15 cellular contexts compared by ENCODE assay signal in the genomic region with DNA sequence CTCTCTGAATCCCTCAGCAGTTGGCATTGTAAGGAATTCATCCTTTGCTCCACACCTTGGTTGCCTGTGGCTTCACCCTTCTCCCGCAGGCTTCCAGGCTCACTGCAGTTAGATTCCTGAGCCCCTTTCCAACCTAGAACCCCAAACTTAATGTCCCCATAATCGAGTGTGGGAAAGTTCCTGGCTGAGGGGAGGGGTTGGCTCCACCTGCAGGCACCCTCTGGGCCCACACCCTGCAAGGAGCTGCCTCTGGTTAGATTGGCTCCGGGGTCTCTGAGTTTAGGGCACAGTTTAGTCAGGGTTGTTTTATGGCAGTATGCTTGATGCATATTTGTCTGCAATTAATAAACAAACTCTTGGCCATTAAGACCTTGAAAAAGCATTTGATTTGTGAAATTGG.
A peak's percentile ranks its signal among the peaks of the same experiment; 100 is the strongest.
DNase-seq lines count a peak whose midpoint lies in the region; ATAC-seq, FAIRE-seq and TF ChIP-seq lines count a peak whose summit lies in the region.
"Had no signal": no experiment of that assay in that cellular context is flagged by ENCODE, and none has a peak within 500 bp of the region (broad histone marks: within the 10 kb centered on the region; RNA-seq: fewer than 3 reads in every experiment).

No MANE protein-coding gene starts in this region.

- no peak overlapping the region for H4K5ac ChIP-seq in H9 (ENCODE audit: insufficient read length, low read depth, low read length)

- no peak overlapping the region for H2AFZ ChIP-seq in H9 (ENCODE audit: low read length)
- H2AFZ ChIP-seq in astrocyte (ENCODE audit: low read depth, low read length): no peak overlapping the region

- H3K4me2 ChIP-seq in H9 (ENCODE audit: insufficient read depth, insufficient read length, low read length) (no peak overlapping the region), astrocyte (ENCODE audit: low read length) (no peak overlapping the region)

- ATAC-seq in aorta (ENCODE audit: low FRiP score): no peak
- ATAC-seq: activated naive CD4-positive, alpha-beta T cell treated with anti-CD3 and anti-CD28 coated beads, Interleukin-2, amount 50 U/mL, for 72 hours; natural killer cell; stimulated activated effector memory CD8-positive, alpha-beta T cell treated with anti-CD3 and anti-CD28 coated beads, Interleukin-12 subunit alpha, Interleukin-12 subunit beta, amount 100 ng/mL, for 72 hours had no signal

- TF ChIP-seq CTCF in C4-2B (conservative IDR thresholded peaks at IDR 0.05): peak; percentile 29
- TF ChIP-seq CTCF in H9 (conservative IDR thresholded peaks at IDR 0.05): peak; percentile 63
- peak; percentile 14 for TF ChIP-seq CTCF in astrocyte (IDR thresholded peaks at IDR 0.05; ENCODE audit: insufficient read depth, low read depth, low read length)
- peak; percentile 46 for TF ChIP-seq CTCF in kidney epithelial cell (IDR thresholded peaks at IDR 0.05; ENCODE audit: insufficient read depth, low read length, poor library complexity, severe bottlenecking)
- peak in 2 of 56 donors; percentile 15 for TF ChIP-seq CTCF in dorsolateral prefrontal cortex (IDR thresholded peaks at IDR 0.05 in 54 of 56, conservative IDR thresholded peaks at IDR 0.05 in 2 of 56; ENCODE audit: low read depth in 1 of 56, partially characterized antibody in 56 of 56)

- no peaks in the 10 kb centered on the region for H3K79me1 ChIP-seq in H9 (ENCODE audit: insufficient read depth, low read depth, low read length, poor library complexity, severe bottlenecking)

- intact Hi-C loops in dorsolateral prefrontal cortex (cut with DNase I) (no loop called here), aorta (cut with DNase I) (no loop called here)

- H2BK5ac ChIP-seq in H9 (ENCODE audit: insufficient read length, low read length): no peak overlapping the region

- H2AK5ac ChIP-seq in H9 (ENCODE audit: insufficient read length, low read length): no peak overlapping the region

- H2BK20ac ChIP-seq in H9 (ENCODE audit: low read depth, low read length, poor library complexity, severe bottlenecking): no peak overlapping the region

- H3K4me3 ChIP-seq in astrocyte (ENCODE audit: insufficient read depth, low read depth, low read length): no peak overlapping the region
- H3K4me3 ChIP-seq in kidney epithelial cell (ENCODE audit: low read depth, low read length): no peak overlapping the region
- no peak overlapping the region for H3K4me3 ChIP-seq in dorsolateral prefrontal cortex
- no peak overlapping the region for H3K4me3 ChIP-seq in aorta (ENCODE audit: low read length in 2 of 2)

- no peak overlapping the region for H3K23ac ChIP-seq in H9 (ENCODE audit: insufficient read length, low read depth, low read length)

- H2BK120ac ChIP-seq in H9 (ENCODE audit: low read depth, low read length, poor library complexity, severe bottlenecking): no peak overlapping the region

- H3K36me3 ChIP-seq in astrocyte (ENCODE audit: insufficient read depth, low read length): peaks cover 4% of the 10 kb centered on the region
- no peaks in the 10 kb centered on the region for H3K36me3 ChIP-seq in kidney epithelial cell (ENCODE audit: control insufficient read depth, insufficient read depth, low read length)
- no peaks in the 10 kb centered on the region for H3K36me3 ChIP-seq in aorta (ENCODE audit: control insufficient read depth in 1 of 2, insufficient read depth in 2 of 2, low read length in 1 of 2)

- H3K27ac ChIP-seq in C4-2B (no peak overlapping the region), H9 (ENCODE audit: insufficient read length, low read depth, low read length) (no peak overlapping the region), astrocyte (ENCODE audit: low read depth, low read length) (no peak overlapping the region), dorsolateral prefrontal cortex (no peak overlapping the region), aorta (ENCODE audit: low read depth in 1 of 2, low read length in 2 of 2) (peak overlapping the region in 1 of 2 donors; percentile 7)

- H4K20me1 ChIP-seq in H9 (ENCODE audit: control insufficient read depth, insufficient read depth, insufficient read length) (no peaks in the 10 kb centered on the region), astrocyte (ENCODE audit: insufficient read depth, low read length) (no peaks in the 10 kb centered on the region)

- no CpG with 5 or more reads among the region's 3 CpGs for whole genome bisulfite sequencing in H9 (ENCODE audit: extremely low coverage, insufficient read length, low lambda C conversion rate)
- WGBS in aorta, 2 donors: 58 to 72% methylated on average over 3 of the region's 3 CpGs

- H3K14ac ChIP-seq in H9 (ENCODE audit: insufficient read depth, low read length): no peak overlapping the region

- no peak overlapping the region for H4K91ac ChIP-seq in H9 (ENCODE audit: insufficient read length, low read depth, low read length)

- no peak overlapping the region for H3K4me3 Mint-ChIP-seq in H9
- H3K4me3 Mint-ChIP-seq in astrocyte (ENCODE audit: unreplicated experiment): no peak overlapping the region
- H3K4me3 Mint-ChIP-seq: natural killer cell; stimulated activated effector memory CD8-positive, alpha-beta T cell treated with anti-CD3 and anti-CD28 coated beads, Interleukin-12 subunit alpha, Interleukin-12 subunit beta, amount 100 ng/mL, for 72 hours had no signal

- H3K9ac ChIP-seq in H9 (ENCODE audit: extremely low read depth, insufficient read length, low read length): no peak overlapping the region
- H3K9ac ChIP-seq in astrocyte (ENCODE audit: low read length): peak overlapping the region; percentile 17

- no peaks in the 10 kb centered on the region for H3K23me2 ChIP-seq in H9 (ENCODE audit: insufficient read length, low read depth, low read length, poor library complexity, severe bottlenecking)

- no peak overlapping the region for H2BK12ac ChIP-seq in H9 (ENCODE audit: insufficient read length, low read depth, low read length)

- H3K4me1 ChIP-seq in H9 (ENCODE audit: insufficient read depth, low read length): no peaks in the 10 kb centered on the region
- H3K4me1 ChIP-seq in astrocyte (ENCODE audit: insufficient read depth, low read length): peaks cover 4% of the 10 kb centered on the region
- H3K4me1 ChIP-seq in aorta (ENCODE audit: control insufficient read depth in 1 of 2, insufficient read depth in 2 of 2, low read length in 2 of 2): peaks cover 0 to 1% of the 10 kb centered on the region in 2 donors

- H3K18ac ChIP-seq in H9 (ENCODE audit: insufficient read length, low read depth, low read length): no peak overlapping the region

- H3K79me2 ChIP-seq in H9 (ENCODE audit: insufficient read depth, low read length) (no peaks in the 10 kb centered on the region), astrocyte (ENCODE audit: insufficient read depth, low read length) (no peaks in the 10 kb centered on the region)

- H3K36me3 Mint-ChIP-seq in H9 (ENCODE audit: insufficient read depth in 1 of 3, low read depth in 3 of 3) (peaks cover 17 to 55% (median 38%) of the 10 kb centered on the region in 3 experiments; a peak in 5 of 7 replicates), astrocyte (ENCODE audit: low read depth, unreplicated experiment) (peaks cover 15% of the 10 kb centered on the region)
- H3K36me3 Mint-ChIP-seq: natural killer cell had no signal

- H2BK15ac ChIP-seq in H9 (ENCODE audit: low read depth, low read length): no peak overlapping the region

- no peak overlapping the region for H4K8ac ChIP-seq in H9 (replicated peaks; ENCODE audit: insufficient read length, low read depth, low read length)

- H3K56ac ChIP-seq in H9 (ENCODE audit: insufficient read length, low read depth, low read length): no peak overlapping the region

- DNase-seq in H9: peak; percentile 49
- DNase-seq in astrocyte (ENCODE audit: low read depth): no peak
- no peak for DNase-seq in kidney epithelial cell (ENCODE audit: low read depth)
- DNase-seq in dorsolateral prefrontal cortex: no peak
- no peak for DNase-seq in aorta
- DNase-seq in stimulated activated CD4-positive, alpha-beta T cell treated with anti-CD3 and anti-CD28 coated beads, Interleukin-1b, Interleukin-23, amount 100 ng/mL, for 48 hours: no peak
- no peak for DNase-seq in retina
- DNase-seq: activated CD4-positive, alpha-beta T cell treated with anti-CD3 and anti-CD28 coated beads, Interleukin-2, amount 50 U/mL, for 4 hours; COR-L47; natural killer cell; NCI-H226; stimulated activated CD4-positive, alpha-beta T cell treated with anti-CD3 and anti-CD28 coated beads, Interleukin-15, amount 100 ng/mL, for 24 hours had no signal

- H3K27me3 ChIP-seq in H9 (ENCODE audit: insufficient read depth, low read length) (no peaks in the 10 kb centered on the region), astrocyte (ENCODE audit: insufficient read depth, low read length) (no peaks in the 10 kb centered on the region), kidney epithelial cell (ENCODE audit: control insufficient read depth, insufficient read depth, low read length) (no peaks in the 10 kb centered on the region), dorsolateral prefrontal cortex (no peaks in the 10 kb centered on the region), aorta (ENCODE audit: control insufficient read depth in 1 of 2, insufficient read depth in 2 of 2, low read length in 1 of 2) (no peaks in the 10 kb centered on the region)

- H3K9me3 ChIP-seq in H9 (ENCODE audit: control insufficient read depth, low read depth, low read length): no peaks in the 10 kb centered on the region
- H3K9me3 ChIP-seq in astrocyte (ENCODE audit: insufficient read depth, low read depth, low read length): no peaks in the 10 kb centered on the region
- H3K9me3 ChIP-seq in aorta (ENCODE audit: control insufficient read depth, low read length): no peaks in the 10 kb centered on the region

- H3K27me3 Mint-ChIP-seq in H9 (ENCODE audit: low read depth): no peaks in the 10 kb centered on the region
- H3K27me3 Mint-ChIP-seq in astrocyte (ENCODE audit: low read depth, unreplicated experiment): no peaks in the 10 kb centered on the region

- no peak overlapping the region for H3T11ph ChIP-seq in H9 (ENCODE audit: low read length)

- H3K4me1 Mint-ChIP-seq in H9: no peaks in the 10 kb centered on the region
- peaks cover 8% of the 10 kb centered on the region for H3K4me1 Mint-ChIP-seq in astrocyte (ENCODE audit: low read depth, unreplicated experiment)
- H3K4me1 Mint-ChIP-seq: natural killer cell; stimulated activated effector memory CD8-positive, alpha-beta T cell treated with anti-CD3 and anti-CD28 coated beads, Interleukin-12 subunit alpha, Interleukin-12 subunit beta, amount 100 ng/mL, for 72 hours had no signal

- H3K4ac ChIP-seq in H9 (ENCODE audit: low read depth, low read length): no peak overlapping the region

- H3K9me3 Mint-ChIP-seq in H9 (no peaks in the 10 kb centered on the region), astrocyte (ENCODE audit: unreplicated experiment) (no peaks in the 10 kb centered on the region)
- H3K9me3 Mint-ChIP-seq: activated naive CD4-positive, alpha-beta T cell treated with anti-CD3 and anti-CD28 coated beads, Interleukin-2, amount 50 U/mL, for 72 hours; natural killer cell; stimulated activated effector memory CD8-positive, alpha-beta T cell treated with anti-CD3 and anti-CD28 coated beads, Interleukin-12 subunit alpha, Interleukin-12 subunit beta, amount 100 ng/mL, for 72 hours had no signal

- no peak overlapping the region for H3K27ac Mint-ChIP-seq in H9
- no peak overlapping the region for H3K27ac Mint-ChIP-seq in astrocyte (ENCODE audit: unreplicated experiment)
- H3K27ac Mint-ChIP-seq: activated naive CD4-positive, alpha-beta T cell treated with anti-CD3 and anti-CD28 coated beads, Interleukin-2, amount 50 U/mL, for 72 hours; natural killer cell; stimulated activated effector memory CD8-positive, alpha-beta T cell treated with anti-CD3 and anti-CD28 coated beads, Interleukin-12 subunit alpha, Interleukin-12 subunit beta, amount 100 ng/mL, for 72 hours had no signal

- no peak for FAIRE-seq in astrocyte (lab: Jason Lieb, UNC)
